ENCODE assay signal across 21 cellular contexts in genomic region chr9:111831371-111832108, GRCh38. TPM values are rescaled to one million over a fixed set of nuclear protein-coding genes. Genes with fewer than 3 reads are reported as not detected.
"Had no signal": no experiment of that assay in that cellular context is flagged by ENCODE, and none has a peak within 500 bp of the region (broad histone marks: within the 10 kb centered on the region; RNA-seq: fewer than 3 reads in every experiment).

No MANE protein-coding gene starts in this region.

- H3K27ac ChIP-seq: cardiac muscle cell, gastrocnemius medialis, transverse colon, uterus had no signal

- DNase-seq: activated CD4-positive, alpha-beta T cell treated with anti-CD3 and anti-CD28 coated beads, Interleukin-2, amount 10 ng/mL, durations not matched to agents 24 days and 14 days; activated CD4-positive, CD25-positive, alpha-beta regulatory T cell; activated CD8-positive, alpha-beta T cell treated with anti-CD3 and anti-CD28 coated beads for 36 hours; activated naive CD4-positive, alpha-beta T cell treated with anti-CD3 and anti-CD28 coated beads for 36 hours; activated T-cell treated with anti-CD3 and anti-CD28 coated beads, Interleukin-2, amount 50 U/mL, for 24 hours; gastrocnemius medialis; left ventricle myocardium superior; occipital lobe; stimulated activated CD4-positive, alpha-beta T cell treated with anti-CD3 and anti-CD28 coated beads, Interleukin-15, amount 100 ng/mL, for 24 hours; stimulated activated CD4-positive, alpha-beta T cell treated with anti-CD3 and anti-CD28 coated beads, Interleukin-2, amount 100 ng/mL, for 48 hours; T-cell; transverse colon; uterus had no signal

- H3K4me1 ChIP-seq: gastrocnemius medialis, transverse colon, uterus had no signal

- H3K36me3 ChIP-seq: cardiac muscle cell, gastrocnemius medialis, suprapubic skin, transverse colon, uterus had no signal

- H3K27me3 ChIP-seq: cardiac muscle cell, gastrocnemius medialis, suprapubic skin, transverse colon, uterus had no signal

- H3K4me3 ChIP-seq: cardiac muscle cell, gastrocnemius medialis, suprapubic skin, transverse colon, uterus had no signal

- H3K9me3 ChIP-seq: gastrocnemius medialis, suprapubic skin, transverse colon, uterus had no signal

RNA-seq across cellular contexts. Expression of gene SHOC1, which starts 36.8 kb away (rescaled TPM):
- total RNA-seq: activated CD4-positive, alpha-beta T cell treated with anti-CD3 and anti-CD28 coated beads, Interleukin-2, amount 10 ng/mL, durations not matched to agents 24 days and 14 days; activated CD8-positive, alpha-beta T cell treated with anti-CD3 and anti-CD28 coated beads for 36 hours; activated naive CD4-positive, alpha-beta T cell treated with anti-CD3 and anti-CD28 coated beads for 36 hours; activated T-helper 2 cell treated with anti-CD3 and anti-CD28 coated beads, Interferon-gamma antibody, Interleukin-2, Interleukin-4, amounts not matched to agents 10 μg/mL and 5 μg/mL and 100 μg/mL, durations not matched to agents 14 hours and 24 hours and 36 hours; cardiac muscle cell; dermis microvascular lymphatic vessel endothelial cell; epithelial cell of proximal tubule; gastrocnemius medialis; left ventricle myocardium superior; posterior vena cava; skeletal muscle tissue; T-cell; transverse colon had no signal
- polyA plus RNA-seq: neural cell had no signal
